2 cellular contexts compared by ENCODE assay signal in genomic region chr2:217715484-217715883, GRCh38.
TF ChIP-seq lines count a peak whose summit lies in the region.

No MANE protein-coding gene starts in this region.

TF ChIP-seq in IMR-90, 13 proteins besides CTCF, POLR2A, EP300 and RAD21:
- TF ChIP-seq MXI1 (IDR thresholded peaks at IDR 0.05; ENCODE audit: borderline replicate concordance, low read depth, low read length) (no peak), NFE2L2 (IDR thresholded peaks at IDR 0.05; ENCODE audit: low read depth, low read length) (no peak), CHD1 (IDR thresholded peaks at IDR 0.05; ENCODE audit: low read depth, low read length) (no peak), RCOR1 (IDR thresholded peaks at IDR 0.05; ENCODE audit: insufficient replicate concordance, low read length) (no peak), BHLHE40 (IDR thresholded peaks at IDR 0.05; ENCODE audit: low read depth, low read length) (no peak), CEBPB (IDR thresholded peaks at IDR 0.05; ENCODE audit: low read depth, low read length) (no peak), FOS (IDR thresholded peaks at IDR 0.05; ENCODE audit: low read depth, low read length) (no peak), SMC3 (IDR thresholded peaks at IDR 0.05; ENCODE audit: low read depth, low read length) (no peak), MAZ (IDR thresholded peaks at IDR 0.05; ENCODE audit: borderline replicate concordance, low read depth, low read length) (no peak), RFX5 (IDR thresholded peaks at IDR 0.05; ENCODE audit: low read depth, low read length) (no peak), USF2 (IDR thresholded peaks at IDR 0.05; ENCODE audit: low read depth, low read length) (no peak)

TF ChIP-seq in GM12878, 131 proteins besides CTCF, POLR2A, EP300 and RAD21:
- TF ChIP-seq TCF7 (IDR thresholded peaks at IDR 0.05; ENCODE audit: borderline replicate concordance) (no peak), ELK1 (IDR thresholded peaks at IDR 0.05; ENCODE audit: low read depth, low read length) (no peak), SIX5 (IDR thresholded peaks at IDR 0.05; ENCODE audit: low read depth, low read length, severe bottlenecking) (no peak), RELB (IDR thresholded peaks at IDR 0.05; ENCODE audit: low read depth) (no peak), PKNOX1 (IDR thresholded peaks at IDR 0.05) (no peak), RCOR1 (conservative IDR thresholded peaks at IDR 0.05; ENCODE audit: low read depth, low read length) (no peak), E2F4 (IDR thresholded peaks at IDR 0.05; ENCODE audit: low read depth, low read length) (no peak), NR2C2 (IDR thresholded peaks at IDR 0.05; ENCODE audit: borderline replicate concordance, control insufficient read depth, insufficient read length, low read depth) (no peak), GABPA (IDR thresholded peaks at IDR 0.05; ENCODE audit: low read depth) (no peak), SUPT20H (IDR thresholded peaks at IDR 0.05; ENCODE audit: borderline replicate concordance, control insufficient read depth, low read depth, low read length) (no peak), E2F8 (IDR thresholded peaks at IDR 0.05; ENCODE audit: low read depth, partially characterized antibody) (no peak), ZBTB11 (CRISPR knock-in tag; IDR thresholded peaks at IDR 0.05) (no peak), TCF3 (IDR thresholded peaks at IDR 0.05; ENCODE audit: borderline replicate concordance, insufficient read depth, low read depth, low read length) (no peak), ATF2 (IDR thresholded peaks at IDR 0.05; ENCODE audit: low read length) (no peak), ZNF274 (IDR thresholded peaks at IDR 0.05; ENCODE audit: insufficient read depth, insufficient read length) (no peak), YBX1 (IDR thresholded peaks at IDR 0.05) (no peak), MAX (IDR thresholded peaks at IDR 0.05; ENCODE audit: low read depth, low read length) (no peak)
